9 cellular contexts compared by ENCODE assay signal in the genomic region with DNA sequence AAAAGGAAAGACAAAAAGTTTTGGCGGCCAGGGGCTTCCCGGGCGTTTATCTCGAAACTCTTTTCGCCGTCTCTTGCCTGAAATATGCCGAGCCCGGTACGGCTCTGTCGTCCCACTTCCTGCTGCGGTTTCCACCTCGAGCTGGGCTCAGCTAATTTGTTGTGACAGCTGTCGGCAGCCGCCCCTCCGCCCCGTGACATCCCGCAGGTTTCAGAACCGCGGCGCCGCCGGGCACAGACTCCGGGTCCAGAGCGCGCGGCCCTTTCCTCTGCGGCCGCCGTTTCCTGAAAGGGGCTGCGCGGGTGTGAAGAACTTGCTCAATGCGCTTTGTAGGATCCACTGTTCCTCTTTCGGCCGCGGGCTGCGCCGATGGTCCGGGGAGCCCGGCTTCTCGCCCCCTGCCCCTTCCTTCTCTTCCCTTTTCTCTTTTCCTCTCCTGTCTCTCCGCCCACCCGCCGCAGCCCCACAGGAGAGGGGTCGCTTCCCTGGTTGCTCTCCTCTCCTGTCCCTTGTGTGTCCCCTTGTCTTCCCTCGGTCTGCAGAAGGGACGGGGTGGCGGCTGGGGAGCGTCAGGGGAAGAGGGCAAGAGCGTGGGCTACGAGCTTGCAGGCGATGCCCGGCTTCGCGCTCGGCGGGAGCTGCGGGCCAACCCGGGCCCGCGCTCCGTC. TPM values are rescaled to one million over a fixed set of nuclear protein-coding genes. Genes with fewer than 3 reads are reported as not detected.
DNase-seq lines count a peak whose midpoint lies in the region; TF ChIP-seq lines count a peak whose summit lies in the region.
"Had no signal": no experiment of that assay in that cellular context is flagged by ENCODE, and none has a peak within 500 bp of the region (broad histone marks: within the 10 kb centered on the region; RNA-seq: fewer than 3 reads in every experiment).

No MANE protein-coding gene starts in this region.

- H3F3A ChIP-seq in GM23248 (ENCODE audit: insufficient read depth), result peaks cover 52% of the 10 kb centered on the region

- H3K9me2 ChIP-seq in GM23248 (ENCODE audit: insufficient read depth) (no peaks in the 10 kb centered on the region), Karpas-422 (replicated peaks; ENCODE audit: insufficient read depth, low read length) (no peaks in the 10 kb centered on the region)

- WGBS in GM23248 (ENCODE audit: low coverage in 1 of 2, low lambda C conversion rate in 2 of 2, missing lambda C conversion rate in 2 of 2), 2 experiments, result 1 to 2% methylated on average over 48 to 56 of the region's 61 CpGs

- H3K9me3 ChIP-seq in ES-I3 (ENCODE audit: control insufficient read depth, insufficient read depth, low read length) (no peaks in the 10 kb centered on the region), GM23248 (ENCODE audit: low read depth) (no peaks in the 10 kb centered on the region), Karpas-422 (ENCODE audit: low read length) (no peaks in the 10 kb centered on the region), breast epithelium (no peaks in the 10 kb centered on the region)

- H3K27ac ChIP-seq in GM23248 (peak overlapping the region; percentile 34), Karpas-422 (ENCODE audit: low read length) (no peak overlapping the region), VCaP (peak overlapping the region; percentile 95; the same call in 1 of the 2 replicates), breast epithelium (peak overlapping the region; percentile 95 to 99)

- H3K4me2 ChIP-seq in GM23248 (ENCODE audit: unreplicated experiment) (peak overlapping the region; percentile 71), Karpas-422 (ENCODE audit: low read depth, low read length, poor library complexity, severe bottlenecking) (peak overlapping the region; percentile 92)

- H3K27me3 ChIP-seq in GM23248 (replicated peaks; ENCODE audit: insufficient read depth) (no peaks in the 10 kb centered on the region), Karpas-422 (ENCODE audit: low read length) (no peaks in the 10 kb centered on the region), breast epithelium (no peaks in the 10 kb centered on the region), kidney epithelial cell (ENCODE audit: control insufficient read depth, insufficient read depth, low read length) (no peaks in the 10 kb centered on the region)

- peak overlapping the region; percentile 47 for H2AFZ ChIP-seq in GM23248
- peak overlapping the region; percentile 89 for H2AFZ ChIP-seq in Karpas-422 (ENCODE audit: low read length)

- TF ChIP-seq POLR2A in breast epithelium (IDR thresholded peaks at IDR 0.05), result no peak

- H3K36me3 ChIP-seq in ES-I3 (ENCODE audit: insufficient read depth, low read length) (no peaks in the 10 kb centered on the region), GM23248 (ENCODE audit: low read depth) (no peaks in the 10 kb centered on the region), Karpas-422 (ENCODE audit: insufficient read depth, low read length) (no peaks in the 10 kb centered on the region), breast epithelium (no peaks in the 10 kb centered on the region), kidney epithelial cell (ENCODE audit: control insufficient read depth, insufficient read depth, low read length) (no peaks in the 10 kb centered on the region)

- TF ChIP-seq CTCF in VCaP (conservative IDR thresholded peaks at IDR 0.05) (no peak), breast epithelium (IDR thresholded peaks at IDR 0.05) (no peak), kidney epithelial cell (IDR thresholded peaks at IDR 0.05; ENCODE audit: insufficient read depth, low read length, poor library complexity, severe bottlenecking) (no peak)

- H3K79me2 ChIP-seq in GM23248 (ENCODE audit: insufficient read depth), result peaks cover 26% of the 10 kb centered on the region
- H3K79me2 ChIP-seq in Karpas-422 (ENCODE audit: low read length), result no peaks in the 10 kb centered on the region

- in situ Hi-C loops in GM23248 (cut with MboI), result no loop called here

- H3K9ac ChIP-seq in ES-I3 (ENCODE audit: low read depth, low read length) (peak overlapping the region; percentile 57), GM23248 (peak overlapping the region; percentile 83), Karpas-422 (ENCODE audit: low read length) (peak overlapping the region; percentile 71)

- DNase-seq in GM23248 (peak; percentile 80), Karpas-422 (peak; percentile 79), breast epithelium (ENCODE audit: low spot score in 2 of 2) (peak in 1 of 2 donors; percentile 63), kidney epithelial cell (ENCODE audit: low read depth) (no peak), amniotic stem cell (lab: John Stamatoyannopoulos, UW) (no peak)
- peak; percentile 85 for DNase-seq in stimulated activated CD4-positive, alpha-beta T cell treated with anti-CD3 and anti-CD28 coated beads, Interleukin-1b, Interleukin-23, amount 100 ng/mL, for 48 hours

- 0 out of 2 replicates have a peak, but pooled peaks cover 5% of the 10 kb centered on the region for H4K20me1 ChIP-seq in GM23248 (ENCODE audit: insufficient read depth)
- peaks cover 30% of the 10 kb centered on the region; the same call in 1 of the 2 replicates for H4K20me1 ChIP-seq in Karpas-422 (ENCODE audit: insufficient read depth, low read depth, low read length)

- intact Hi-C loops in breast epithelium (cut with DNase I; ENCODE audit: low total_unique reads), result no loop called here

- peak overlapping the region; percentile 74 for H3K4me3 ChIP-seq in GM23248
- H3K4me3 ChIP-seq in Karpas-422 (ENCODE audit: low read length), result peak overlapping the region; percentile 68
- H3K4me3 ChIP-seq in breast epithelium, result peak overlapping the region; percentile 70 to 99 (median 81)
- peak overlapping the region; percentile 59 for H3K4me3 ChIP-seq in kidney epithelial cell (ENCODE audit: low read depth, low read length)

- peaks cover 33% of the 10 kb centered on the region for H3K4me1 ChIP-seq in ES-I3 (ENCODE audit: insufficient read depth, low read length)
- H3K4me1 ChIP-seq in GM23248 (ENCODE audit: insufficient read depth), result peaks cover 62% of the 10 kb centered on the region
- H3K4me1 ChIP-seq in Karpas-422 (ENCODE audit: low read length), result peaks cover 23% of the 10 kb centered on the region
- peaks cover 35 to 42% of the 10 kb centered on the region in 2 donors for H3K4me1 ChIP-seq in breast epithelium

RNA-seq across cellular contexts. Expression of a gene that starts 0.6 kb away (rescaled TPM):
- 11.6 and 15.2 TPM in 2 replicates for total RNA-seq in GM23248 (2014; rRNA removed; shearing (Covaris generic))
- 19.5 and 20.8 TPM in 2 replicates for polyA plus RNA-seq in GM23248 (2016; fragmentation: Nextera tagmentation; extraction: Ambion mirVana)
- total RNA-seq in Karpas-422 (2014; rRNA removed; shearing (Covaris generic); ENCODE audit: low replicate concordance), result 1.8 and 2.4 TPM in 2 replicates
- 100 to 1,000 TPM in 1 of 3 donors, 10 to 100 TPM in 2; 18.9 to 132 (median 56.4) TPM for total RNA-seq in breast epithelium
- 38.8 and 41.1 TPM in 2 replicates for total RNA-seq in kidney epithelial cell

RNA-seq across cellular contexts. Expression of a gene that starts 32.0 kb away (rescaled TPM):
- total RNA-seq in GM23248 (2014; rRNA removed; shearing (Covaris generic)), result not detected in 2 replicates
- polyA plus RNA-seq in GM23248 (2016; fragmentation: Nextera tagmentation; extraction: Ambion mirVana), result not detected in 2 replicates
- not detected in 2 replicates for total RNA-seq in Karpas-422 (2014; rRNA removed; shearing (Covaris generic); ENCODE audit: low replicate concordance)
- total RNA-seq in breast epithelium, result 1 to 10 TPM in 2 of 3 donors, not detected in 1; 4.3 to 6.1 TPM
- 16.8 and 18.6 TPM in 2 replicates for total RNA-seq in kidney epithelial cell
- total RNA-seq: pulmonary artery endothelial cell had no signal

Comparison
In these comparisons a context has a peak if more than half of its experiments do, and no peak if none do; other contexts are left out.
1. DNase-seq: peak in GM23248 (single experiment), Karpas-422 (single experiment) and stimulated activated CD4-positive, alpha-beta T cell treated with anti-CD3 and anti-CD28 coated beads, Interleukin-1b, Interleukin-23, amount 100 ng/mL, for 48 hours (single experiment); none in kidney epithelial cell (single experiment) and amniotic stem cell (single experiment).
2. Peak in every context shown above with its lines, with median percentiles within 50 percentile points of each other: H3K9ac ChIP-seq and H3K4me3 ChIP-seq.